ENCODE assay signal across 1 cellular context in the genomic region with DNA sequence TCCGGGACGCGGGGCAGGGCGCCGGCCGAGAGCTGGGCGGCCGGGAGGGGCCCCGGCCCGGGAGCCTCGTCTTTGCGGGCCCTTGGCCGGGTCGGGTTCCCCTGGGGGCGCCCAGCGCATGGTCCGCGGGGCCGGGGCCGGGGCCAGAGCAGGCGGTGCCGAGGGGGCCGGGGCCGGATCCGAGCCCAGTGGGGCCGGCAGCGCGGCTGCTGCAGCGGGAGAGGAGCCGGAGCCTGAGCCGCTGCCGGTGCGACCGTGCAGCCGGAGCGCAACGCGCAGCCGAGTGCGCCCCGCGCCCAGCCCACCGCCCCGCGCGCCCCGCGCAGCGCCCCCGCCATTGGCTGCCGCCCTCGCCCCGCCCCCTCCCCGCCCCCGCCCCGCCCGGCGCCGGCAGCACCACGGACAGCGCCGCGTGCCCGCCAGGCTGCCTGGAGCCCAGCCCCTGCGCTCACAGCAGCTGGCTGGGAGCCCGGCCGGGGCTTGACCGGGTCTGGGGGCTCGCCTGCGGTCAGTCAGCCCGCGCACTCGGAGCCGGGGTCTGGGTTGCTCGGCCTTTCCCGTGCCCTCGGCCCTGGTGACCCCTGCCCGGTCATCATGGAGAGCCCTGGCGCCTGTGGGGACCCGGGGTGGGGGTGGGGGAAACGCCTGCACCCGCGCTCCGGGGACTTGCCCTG.
TF ChIP-seq lines count a peak whose summit lies in the region.

A gene (minus strand): TSS at position 287 of the 674 bp plus-strand sequence. CDS start 308 bp downstream, outside the sequence.

TF ChIP-seq in HepG2, 621 proteins besides CTCF, POLR2A, EP300 and RAD21 (continued from another document and continues in another):
- TF ChIP-seq, protein P1, sequence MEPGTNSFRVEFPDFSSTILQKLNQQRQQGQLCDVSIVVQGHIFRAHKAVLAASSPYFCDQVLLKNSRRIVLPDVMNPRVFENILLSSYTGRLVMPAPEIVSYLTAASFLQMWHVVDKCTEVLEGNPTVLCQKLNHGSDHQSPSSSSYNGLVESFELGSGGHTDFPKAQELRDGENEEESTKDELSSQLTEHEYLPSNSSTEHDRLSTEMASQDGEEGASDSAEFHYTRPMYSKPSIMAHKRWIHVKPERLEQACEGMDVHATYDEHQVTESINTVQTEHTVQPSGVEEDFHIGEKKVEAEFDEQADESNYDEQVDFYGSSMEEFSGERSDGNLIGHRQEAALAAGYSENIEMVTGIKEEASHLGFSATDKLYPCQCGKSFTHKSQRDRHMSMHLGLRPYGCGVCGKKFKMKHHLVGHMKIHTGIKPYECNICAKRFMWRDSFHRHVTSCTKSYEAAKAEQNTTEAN (CRISPR knock-in tag; conservative IDR thresholded peaks at IDR 0.05), result peak; percentile 73; the same call in 1 of the 2 replicates
- TF ChIP-seq ZNF496 (CRISPR knock-in tag; IDR thresholded peaks at IDR 0.05; ENCODE audit: insufficient replicate concordance) (no peak), ATRX (CRISPR knock-in tag; IDR thresholded peaks at IDR 0.05; ENCODE audit: borderline replicate concordance) (no peak), ZNF747 (CRISPR knock-in tag; IDR thresholded peaks at IDR 0.05; ENCODE audit: borderline replicate concordance) (no peak), ZSCAN21 (CRISPR knock-in tag; IDR thresholded peaks at IDR 0.05; ENCODE audit: borderline replicate concordance) (peak; percentile 70; the same call in 1 of the 2 replicates), ZZZ3 (CRISPR knock-in tag; IDR thresholded peaks at IDR 0.05; ENCODE audit: borderline replicate concordance) (no peak), PAX8 (CRISPR knock-in tag; IDR thresholded peaks at IDR 0.05; ENCODE audit: borderline replicate concordance) (no peak; the same call in 1 of the 2 replicates), TCF12 (IDR thresholded peaks at IDR 0.05) (no peak), TCF12 (CRISPR knock-in tag; IDR thresholded peaks at IDR 0.05) (peak; percentile 79), ZNF12 (CRISPR knock-in tag; IDR thresholded peaks at IDR 0.05) (peak; percentile 77; the same call in 1 of the 2 replicates), ZNF329 (CRISPR knock-in tag; IDR thresholded peaks at IDR 0.05; ENCODE audit: low read depth) (peak; percentile 76; the same call in 1 of the 2 replicates)
- TF ChIP-seq, protein P2, sequence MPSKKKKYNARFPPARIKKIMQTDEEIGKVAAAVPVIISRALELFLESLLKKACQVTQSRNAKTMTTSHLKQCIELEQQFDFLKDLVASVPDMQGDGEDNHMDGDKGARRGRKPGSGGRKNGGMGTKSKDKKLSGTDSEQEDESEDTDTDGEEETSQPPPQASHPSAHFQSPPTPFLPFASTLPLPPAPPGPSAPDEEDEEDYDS (CRISPR knock-in tag; IDR thresholded peaks at IDR 0.05), result no peak
- TF ChIP-seq, protein P3, sequence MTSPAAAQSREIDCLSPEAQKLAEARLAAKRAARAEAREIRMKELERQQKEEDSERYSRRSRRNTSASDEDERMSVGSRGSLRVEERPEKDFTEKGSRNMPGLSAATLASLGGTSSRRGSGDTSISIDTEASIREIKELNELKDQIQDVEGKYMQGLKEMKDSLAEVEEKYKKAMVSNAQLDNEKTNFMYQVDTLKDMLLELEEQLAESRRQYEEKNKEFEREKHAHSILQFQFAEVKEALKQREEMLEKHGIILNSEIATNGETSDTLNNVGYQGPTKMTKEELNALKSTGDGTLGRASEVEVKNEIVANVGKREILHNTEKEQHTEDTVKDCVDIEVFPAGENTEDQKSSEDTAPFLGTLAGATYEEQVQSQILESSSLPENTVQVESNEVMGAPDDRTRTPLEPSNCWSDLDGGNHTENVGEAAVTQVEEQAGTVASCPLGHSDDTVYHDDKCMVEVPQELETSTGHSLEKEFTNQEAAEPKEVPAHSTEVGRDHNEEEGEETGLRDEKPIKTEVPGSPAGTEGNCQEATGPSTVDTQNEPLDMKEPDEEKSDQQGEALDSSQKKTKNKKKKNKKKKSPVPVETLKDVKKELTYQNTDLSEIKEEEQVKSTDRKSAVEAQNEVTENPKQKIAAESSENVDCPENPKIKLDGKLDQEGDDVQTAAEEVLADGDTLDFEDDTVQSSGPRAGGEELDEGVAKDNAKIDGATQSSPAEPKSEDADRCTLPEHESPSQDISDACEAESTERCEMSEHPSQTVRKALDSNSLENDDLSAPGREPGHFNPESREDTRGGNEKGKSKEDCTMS (CRISPR knock-in tag; conservative IDR thresholded peaks at IDR 0.05), result 0 out of 2 replicates have a peak, but pooled peaks have one; percentile 51
- TF ChIP-seq, protein P4, sequence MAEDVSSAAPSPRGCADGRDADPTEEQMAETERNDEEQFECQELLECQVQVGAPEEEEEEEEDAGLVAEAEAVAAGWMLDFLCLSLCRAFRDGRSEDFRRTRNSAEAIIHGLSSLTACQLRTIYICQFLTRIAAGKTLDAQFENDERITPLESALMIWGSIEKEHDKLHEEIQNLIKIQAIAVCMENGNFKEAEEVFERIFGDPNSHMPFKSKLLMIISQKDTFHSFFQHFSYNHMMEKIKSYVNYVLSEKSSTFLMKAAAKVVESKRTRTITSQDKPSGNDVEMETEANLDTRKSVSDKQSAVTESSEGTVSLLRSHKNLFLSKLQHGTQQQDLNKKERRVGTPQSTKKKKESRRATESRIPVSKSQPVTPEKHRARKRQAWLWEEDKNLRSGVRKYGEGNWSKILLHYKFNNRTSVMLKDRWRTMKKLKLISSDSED (CRISPR knock-in tag; IDR thresholded peaks at IDR 0.05), result no peak
- TF ChIP-seq, protein P5, sequence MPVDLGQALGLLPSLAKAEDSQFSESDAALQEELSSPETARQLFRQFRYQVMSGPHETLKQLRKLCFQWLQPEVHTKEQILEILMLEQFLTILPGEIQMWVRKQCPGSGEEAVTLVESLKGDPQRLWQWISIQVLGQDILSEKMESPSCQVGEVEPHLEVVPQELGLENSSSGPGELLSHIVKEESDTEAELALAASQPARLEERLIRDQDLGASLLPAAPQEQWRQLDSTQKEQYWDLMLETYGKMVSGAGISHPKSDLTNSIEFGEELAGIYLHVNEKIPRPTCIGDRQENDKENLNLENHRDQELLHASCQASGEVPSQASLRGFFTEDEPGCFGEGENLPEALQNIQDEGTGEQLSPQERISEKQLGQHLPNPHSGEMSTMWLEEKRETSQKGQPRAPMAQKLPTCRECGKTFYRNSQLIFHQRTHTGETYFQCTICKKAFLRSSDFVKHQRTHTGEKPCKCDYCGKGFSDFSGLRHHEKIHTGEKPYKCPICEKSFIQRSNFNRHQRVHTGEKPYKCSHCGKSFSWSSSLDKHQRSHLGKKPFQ (CRISPR knock-in tag; IDR thresholded peaks at IDR 0.05; ENCODE audit: insufficient replicate concordance), result peak; percentile 62
- TF ChIP-seq, protein P6, sequence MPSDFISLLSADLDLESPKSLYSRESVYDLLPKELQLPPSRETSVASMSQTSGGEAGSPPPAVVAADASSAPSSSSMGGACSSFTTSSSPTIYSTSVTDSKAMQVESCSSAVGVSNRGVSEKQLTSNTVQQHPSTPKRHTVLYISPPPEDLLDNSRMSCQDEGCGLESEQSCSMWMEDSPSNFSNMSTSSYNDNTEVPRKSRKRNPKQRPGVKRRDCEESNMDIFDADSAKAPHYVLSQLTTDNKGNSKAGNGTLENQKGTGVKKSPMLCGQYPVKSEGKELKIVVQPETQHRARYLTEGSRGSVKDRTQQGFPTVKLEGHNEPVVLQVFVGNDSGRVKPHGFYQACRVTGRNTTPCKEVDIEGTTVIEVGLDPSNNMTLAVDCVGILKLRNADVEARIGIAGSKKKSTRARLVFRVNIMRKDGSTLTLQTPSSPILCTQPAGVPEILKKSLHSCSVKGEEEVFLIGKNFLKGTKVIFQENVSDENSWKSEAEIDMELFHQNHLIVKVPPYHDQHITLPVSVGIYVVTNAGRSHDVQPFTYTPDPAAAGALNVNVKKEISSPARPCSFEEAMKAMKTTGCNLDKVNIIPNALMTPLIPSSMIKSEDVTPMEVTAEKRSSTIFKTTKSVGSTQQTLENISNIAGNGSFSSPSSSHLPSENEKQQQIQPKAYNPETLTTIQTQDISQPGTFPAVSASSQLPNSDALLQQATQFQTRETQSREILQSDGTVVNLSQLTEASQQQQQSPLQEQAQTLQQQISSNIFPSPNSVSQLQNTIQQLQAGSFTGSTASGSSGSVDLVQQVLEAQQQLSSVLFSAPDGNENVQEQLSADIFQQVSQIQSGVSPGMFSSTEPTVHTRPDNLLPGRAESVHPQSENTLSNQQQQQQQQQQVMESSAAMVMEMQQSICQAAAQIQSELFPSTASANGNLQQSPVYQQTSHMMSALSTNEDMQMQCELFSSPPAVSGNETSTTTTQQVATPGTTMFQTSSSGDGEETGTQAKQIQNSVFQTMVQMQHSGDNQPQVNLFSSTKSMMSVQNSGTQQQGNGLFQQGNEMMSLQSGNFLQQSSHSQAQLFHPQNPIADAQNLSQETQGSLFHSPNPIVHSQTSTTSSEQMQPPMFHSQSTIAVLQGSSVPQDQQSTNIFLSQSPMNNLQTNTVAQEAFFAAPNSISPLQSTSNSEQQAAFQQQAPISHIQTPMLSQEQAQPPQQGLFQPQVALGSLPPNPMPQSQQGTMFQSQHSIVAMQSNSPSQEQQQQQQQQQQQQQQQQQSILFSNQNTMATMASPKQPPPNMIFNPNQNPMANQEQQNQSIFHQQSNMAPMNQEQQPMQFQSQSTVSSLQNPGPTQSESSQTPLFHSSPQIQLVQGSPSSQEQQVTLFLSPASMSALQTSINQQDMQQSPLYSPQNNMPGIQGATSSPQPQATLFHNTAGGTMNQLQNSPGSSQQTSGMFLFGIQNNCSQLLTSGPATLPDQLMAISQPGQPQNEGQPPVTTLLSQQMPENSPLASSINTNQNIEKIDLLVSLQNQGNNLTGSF (CRISPR knock-in tag; IDR thresholded peaks at IDR 0.05), result peak; percentile 80; the same call in 1 of the 2 replicates
- TF ChIP-seq, protein P7, sequence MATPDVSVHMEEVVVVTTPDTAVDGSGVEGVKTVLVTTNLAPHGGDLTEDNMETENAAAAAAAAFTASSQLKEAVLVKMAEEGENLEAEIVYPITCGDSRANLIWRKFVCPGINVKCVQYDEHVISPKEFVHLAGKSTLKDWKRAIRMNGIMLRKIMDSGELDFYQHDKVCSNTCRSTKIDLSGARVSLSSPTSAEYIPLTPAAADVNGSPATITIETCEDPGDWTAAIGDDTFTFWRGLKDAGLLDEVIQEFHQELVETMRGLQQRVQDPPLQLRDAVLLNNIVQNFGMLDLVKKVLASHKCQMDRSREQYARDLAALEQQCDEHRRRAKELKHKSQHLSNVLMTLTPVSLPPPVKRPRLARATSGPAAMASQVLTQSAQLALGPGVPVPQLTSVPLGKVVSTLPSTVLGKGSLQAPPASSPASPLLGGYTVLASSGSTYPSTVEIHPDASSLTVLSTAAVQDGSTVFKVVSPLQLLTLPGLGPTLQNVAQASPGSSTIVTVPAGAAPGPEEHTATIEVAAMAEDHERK (CRISPR knock-in tag; IDR thresholded peaks at IDR 0.05; ENCODE audit: low read depth), result no peak
- TF ChIP-seq, protein P8, sequence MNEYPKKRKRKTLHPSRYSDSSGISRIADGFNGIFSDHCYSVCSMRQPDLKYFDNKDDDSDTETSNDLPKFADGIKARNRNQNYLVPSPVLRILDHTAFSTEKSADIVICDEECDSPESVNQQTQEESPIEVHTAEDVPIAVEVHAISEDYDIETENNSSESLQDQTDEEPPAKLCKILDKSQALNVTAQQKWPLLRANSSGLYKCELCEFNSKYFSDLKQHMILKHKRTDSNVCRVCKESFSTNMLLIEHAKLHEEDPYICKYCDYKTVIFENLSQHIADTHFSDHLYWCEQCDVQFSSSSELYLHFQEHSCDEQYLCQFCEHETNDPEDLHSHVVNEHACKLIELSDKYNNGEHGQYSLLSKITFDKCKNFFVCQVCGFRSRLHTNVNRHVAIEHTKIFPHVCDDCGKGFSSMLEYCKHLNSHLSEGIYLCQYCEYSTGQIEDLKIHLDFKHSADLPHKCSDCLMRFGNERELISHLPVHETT (CRISPR knock-in tag; conservative IDR thresholded peaks at IDR 0.05), result peak; percentile 67; the same call in 1 of the 2 replicates
- TF ChIP-seq, protein P9, sequence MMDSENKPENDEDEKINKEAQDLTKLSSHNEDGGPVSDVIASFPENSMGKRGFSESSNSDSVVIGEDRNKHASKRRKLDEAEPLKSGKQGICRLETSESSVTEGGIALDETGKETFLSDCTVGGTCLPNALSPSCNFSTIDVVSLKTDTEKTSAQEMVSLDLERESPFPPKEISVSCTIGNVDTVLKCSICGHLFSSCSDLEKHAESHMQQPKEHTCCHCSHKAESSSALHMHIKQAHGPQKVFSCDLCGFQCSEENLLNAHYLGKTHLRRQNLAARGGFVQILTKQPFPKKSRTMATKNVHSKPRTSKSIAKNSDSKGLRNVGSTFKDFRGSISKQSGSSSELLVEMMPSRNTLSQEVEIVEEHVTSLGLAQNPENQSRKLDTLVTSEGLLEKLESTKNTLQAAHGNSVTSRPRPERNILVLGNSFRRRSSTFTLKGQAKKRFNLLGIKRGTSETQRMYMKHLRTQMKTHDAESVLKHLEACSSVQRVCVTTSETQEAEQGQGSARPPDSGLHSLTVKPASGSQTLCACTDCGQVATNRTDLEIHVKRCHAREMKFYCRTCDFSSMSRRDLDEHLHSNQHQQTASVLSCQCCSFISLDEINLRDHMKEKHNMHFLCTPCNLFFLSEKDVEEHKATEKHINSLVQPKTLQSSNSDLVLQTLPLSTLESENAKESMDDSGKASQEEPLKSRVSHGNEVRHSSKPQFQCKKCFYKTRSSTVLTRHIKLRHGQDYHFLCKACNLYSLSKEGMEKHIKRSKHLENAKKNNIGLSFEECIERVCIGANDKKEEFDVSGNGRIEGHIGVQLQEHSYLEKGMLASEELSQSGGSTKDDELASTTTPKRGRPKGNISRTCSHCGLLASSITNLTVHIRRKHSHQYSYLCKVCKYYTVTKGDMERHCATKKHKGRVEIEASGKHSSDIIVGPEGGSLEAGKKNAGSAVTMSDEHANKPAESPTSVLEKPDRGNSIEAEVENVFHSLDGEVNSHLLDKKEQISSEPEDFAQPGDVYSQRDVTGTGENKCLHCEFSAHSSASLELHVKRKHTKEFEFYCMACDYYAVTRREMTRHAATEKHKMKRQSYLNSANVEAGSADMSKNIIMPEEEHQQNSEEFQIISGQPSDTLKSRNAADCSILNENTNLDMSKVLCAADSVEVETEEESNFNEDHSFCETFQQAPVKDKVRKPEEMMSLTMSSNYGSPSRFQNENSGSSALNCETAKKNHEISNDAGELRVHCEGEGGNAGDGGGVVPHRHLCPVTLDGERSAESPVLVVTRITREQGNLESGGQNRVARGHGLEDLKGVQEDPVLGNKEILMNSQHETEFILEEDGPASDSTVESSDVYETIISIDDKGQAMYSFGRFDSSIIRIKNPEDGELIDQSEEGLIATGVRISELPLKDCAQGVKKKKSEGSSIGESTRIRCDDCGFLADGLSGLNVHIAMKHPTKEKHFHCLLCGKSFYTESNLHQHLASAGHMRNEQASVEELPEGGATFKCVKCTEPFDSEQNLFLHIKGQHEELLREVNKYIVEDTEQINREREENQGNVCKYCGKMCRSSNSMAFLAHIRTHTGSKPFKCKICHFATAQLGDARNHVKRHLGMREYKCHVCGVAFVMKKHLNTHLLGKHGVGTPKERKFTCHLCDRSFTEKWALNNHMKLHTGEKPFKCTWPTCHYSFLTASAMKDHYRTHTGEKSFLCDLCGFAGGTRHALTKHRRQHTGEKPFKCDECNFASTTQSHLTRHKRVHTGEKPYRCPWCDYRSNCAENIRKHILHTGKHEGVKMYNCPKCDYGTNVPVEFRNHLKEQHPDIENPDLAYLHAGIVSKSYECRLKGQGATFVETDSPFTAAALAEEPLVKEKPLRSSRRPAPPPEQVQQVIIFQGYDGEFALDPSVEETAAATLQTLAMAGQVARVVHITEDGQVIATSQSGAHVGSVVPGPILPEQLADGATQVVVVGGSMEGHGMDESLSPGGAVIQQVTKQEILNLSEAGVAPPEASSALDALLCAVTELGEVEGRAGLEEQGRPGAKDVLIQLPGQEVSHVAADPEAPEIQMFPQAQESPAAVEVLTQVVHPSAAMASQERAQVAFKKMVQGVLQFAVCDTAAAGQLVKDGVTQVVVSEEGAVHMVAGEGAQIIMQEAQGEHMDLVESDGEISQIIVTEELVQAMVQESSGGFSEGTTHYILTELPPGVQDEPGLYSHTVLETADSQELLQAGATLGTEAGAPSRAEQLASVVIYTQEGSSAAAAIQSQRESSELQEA (CRISPR knock-in tag; IDR thresholded peaks at IDR 0.05; ENCODE audit: not compliant biosample characterization), result no peak
